In the genomic region with DNA sequence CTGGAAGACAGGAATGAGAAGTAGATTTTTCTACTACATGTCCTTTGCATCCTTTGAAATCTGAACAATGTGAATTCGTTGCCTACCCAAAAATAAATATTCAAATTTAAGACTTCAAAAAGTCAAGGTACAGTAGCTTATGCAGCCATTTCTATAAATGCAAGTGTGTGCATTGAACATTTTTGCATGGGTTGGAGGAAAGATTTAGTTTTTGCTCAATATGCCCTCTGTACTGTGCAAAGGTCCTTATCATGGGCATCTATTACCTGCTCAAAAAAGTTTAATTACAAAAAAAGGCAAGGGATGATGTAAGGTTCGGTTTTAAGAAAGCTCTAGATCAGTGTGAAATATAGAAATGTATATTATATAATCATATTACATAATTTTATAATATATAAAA, we compare ENCODE assay signal across 23 cellular contexts. TPM values are rescaled to one million over a fixed set of nuclear protein-coding genes. Genes with fewer than 3 reads are reported as not detected.
DNase-seq lines count a peak whose midpoint lies in the region; ATAC-seq and TF ChIP-seq lines count a peak whose summit lies in the region.
"Had no signal": no experiment of that assay in that cellular context is flagged by ENCODE, and none has a peak within 500 bp of the region (broad histone marks: within the 10 kb centered on the region; RNA-seq: fewer than 3 reads in every experiment).

No MANE protein-coding gene starts in this region.

- no peaks in the 10 kb centered on the region for H3K9me3 ChIP-seq in SK-N-SH
- H3K9me3 ChIP-seq: adrenal gland, gastrocnemius medialis had no signal

- intact Hi-C loops in CD14-positive monocyte (cut with micrococcal nuclease): no loop called here
- intact Hi-C loops in activated CD8-positive, alpha-beta T cell treated with anti-CD3 and anti-CD28 coated beads for 36 hours (cut with micrococcal nuclease): no loop called here

- POLR2A ChIA-PET in activated CD8-positive, alpha-beta T cell treated with anti-CD3 and anti-CD28 coated beads for 36 hours (lab: Charles Lee): interaction anchor here (0.8 to 14.2 kb wide), 7 partner anchors 8 to 32 kb away, joined by 3 to 351 read pairs (median 4); partner anchors contain the start of gene AKNA
- POLR2A ChIA-PET in naive thymus-derived CD8-positive, alpha-beta T cell (lab: Charles Lee): interaction anchor here (1.9 to 41.6 kb wide), 4 partner anchors 8 to 33 kb away, joined by 7 to 1589 read pairs (median 188); partner anchors contain the start of gene AKNA
- POLR2A ChIA-PET in SK-N-SH (lab: Yijun Ruan, JAX): no interaction called here

- peaks cover 9% of the 10 kb centered on the region; the same call in 1 of the 2 replicates for H3F3A ChIP-seq in GM23338 (replicated peaks; ENCODE audit: low read depth)
- peaks cover 3% of the 10 kb centered on the region for H3F3A ChIP-seq in SK-N-SH (replicated peaks; ENCODE audit: insufficient read depth)

- no peak for ATAC-seq in activated CD8-positive, alpha-beta T cell treated with anti-CD3 and anti-CD28 coated beads for 36 hours
- no peak for ATAC-seq in naive thymus-derived CD8-positive, alpha-beta T cell
- no peak for ATAC-seq in GM23338
- no peak for ATAC-seq in effector memory CD8-positive, alpha-beta T cell (replicated peaks)
- ATAC-seq: gastrocnemius medialis, Panc1 had no signal

- H4K20me1 ChIP-seq in GM23338 (replicated peaks; ENCODE audit: insufficient read depth) (no peaks in the 10 kb centered on the region), SK-N-SH (ENCODE audit: insufficient read depth) (no peaks in the 10 kb centered on the region)

- H2AFZ ChIP-seq in GM23338: no peak overlapping the region
- H2AFZ ChIP-seq in SK-N-SH (ENCODE audit: low read depth): no peak overlapping the region

- no peak for TF ChIP-seq EP300 in SK-N-SH (IDR thresholded peaks at IDR 0.05; ENCODE audit: borderline replicate concordance in 1 of 2, low read depth in 1 of 2, low read length in 1 of 2)

- no peak overlapping the region for H3K4me3 ChIP-seq in GM23338
- H3K4me3 ChIP-seq in SK-N-SH (ENCODE audit: low read depth in 2 of 2, low read length in 1 of 2): no peak overlapping the region
- H3K4me3 ChIP-seq: adrenal gland, gastrocnemius medialis, lung had no signal

- CTCF ChIA-PET in activated CD8-positive, alpha-beta T cell treated with anti-CD3 and anti-CD28 coated beads for 36 hours (lab: Charles Lee): interaction anchor here (0.8 to 1.4 kb wide), 4 partner anchors 11 to 31 kb away, joined by 3 to 10 read pairs (median 4); no protein-coding TSS in a partner anchor
- CTCF ChIA-PET in SK-N-SH (lab: Yijun Ruan, JAX): interaction anchor here (0.6 to 1.1 kb wide), 3 partner anchors 27 to 581 kb away, joined by 3 read pairs; no protein-coding TSS in a partner anchor

- 0 out of 2 replicates have a peak, but pooled peaks cover 6% of the 10 kb centered on the region for H3K9me2 ChIP-seq in GM23338 (ENCODE audit: insufficient read depth)
- no peaks in the 10 kb centered on the region for H3K9me2 ChIP-seq in SK-N-SH

- H3K9me3 Mint-ChIP-seq in CD14-positive monocyte (peaks cover 0 to 5% (median 0%) of the 10 kb centered on the region in 7 donors), IgD-negative memory B cell (peaks cover 0 to 4% (median 0%) of the 10 kb centered on the region in 3 donors), GM23338 (no peaks in the 10 kb centered on the region)
- no peaks in the 10 kb centered on the region for H3K9me3 Mint-ChIP-seq in activated CD8-positive, alpha-beta T cell treated with anti-CD3 and anti-CD28 coated beads for 36 hours
- H3K9me3 Mint-ChIP-seq in naive thymus-derived CD8-positive, alpha-beta T cell: peaks cover 0 to 3% (median 0%) of the 10 kb centered on the region in 9 donors
- no peaks in the 10 kb centered on the region for H3K9me3 Mint-ChIP-seq in effector memory CD8-positive, alpha-beta T cell
- H3K9me3 Mint-ChIP-seq: central memory CD8-positive, alpha-beta T cell; nephron progenitor cell had no signal

- peaks cover 13% of the 10 kb centered on the region for H3K4me1 ChIP-seq in GM23338 (ENCODE audit: insufficient read depth)
- H3K4me1 ChIP-seq in SK-N-SH (ENCODE audit: control insufficient read depth in 1 of 2, insufficient read depth in 2 of 2, low read depth in 1 of 2, low read length in 1 of 2): peaks cover 0 to 5% of the 10 kb centered on the region in 2 experiments; a peak in 1 of 4 replicates
- H3K4me1 ChIP-seq: gastrocnemius medialis had no signal

- peaks cover 4% of the 10 kb centered on the region; the same call in 1 of the 2 replicates for H3K79me2 ChIP-seq in GM23338 (replicated peaks; ENCODE audit: insufficient read depth)
- H3K79me2 ChIP-seq in SK-N-SH (ENCODE audit: insufficient read depth): no peaks in the 10 kb centered on the region

- 90% methylated on average over 2 of the region's 2 CpGs for WGBS in SK-N-SH (ENCODE audit: low lambda C conversion rate)

- no peak overlapping the region for H3K27ac ChIP-seq in GM23338 (ENCODE audit: low read depth)
- no peak overlapping the region for H3K27ac ChIP-seq in SK-N-SH (ENCODE audit: low read depth in 2 of 2, low read length in 1 of 2)
- H3K27ac ChIP-seq: VCaP had no signal

- TF ChIP-seq RAD21 in SK-N-SH (IDR thresholded peaks at IDR 0.05; ENCODE audit: low read length): no peak

- no peak for TF ChIP-seq CTCF in CD14-positive monocyte (IDR thresholded peaks at IDR 0.05)
- no peak for TF ChIP-seq CTCF in activated CD8-positive, alpha-beta T cell treated with anti-CD3 and anti-CD28 coated beads for 36 hours (IDR thresholded peaks at IDR 0.05)
- no peak for TF ChIP-seq CTCF in GM23338 (conservative IDR thresholded peaks at IDR 0.05; ENCODE audit: low read depth in 2 of 2)
- TF ChIP-seq CTCF in SK-N-SH (IDR thresholded peaks at IDR 0.05): no peak

- H3K4me1 Mint-ChIP-seq in CD14-positive monocyte (peaks cover 69% of the 10 kb centered on the region), IgD-negative memory B cell (peaks cover 34 to 72% (median 55%) of the 10 kb centered on the region in 3 donors), GM23338 (peaks cover 17% of the 10 kb centered on the region)
- peaks cover 87% of the 10 kb centered on the region for H3K4me1 Mint-ChIP-seq in activated CD8-positive, alpha-beta T cell treated with anti-CD3 and anti-CD28 coated beads for 36 hours (ENCODE audit: low read depth)
- peaks cover 45 to 94% (median 88%) of the 10 kb centered on the region in 4 donors for H3K4me1 Mint-ChIP-seq in naive thymus-derived CD8-positive, alpha-beta T cell
- H3K4me1 Mint-ChIP-seq in effector memory CD8-positive, alpha-beta T cell (ENCODE audit: low read depth in 2 of 2): peaks cover 64 to 77% of the 10 kb centered on the region in 2 donors

- H3K27me3 ChIP-seq in GM23338 (ENCODE audit: insufficient read depth) (no peaks in the 10 kb centered on the region), SK-N-SH (ENCODE audit: insufficient read depth) (no peaks in the 10 kb centered on the region)
- H3K27me3 ChIP-seq: adrenal gland, gastrocnemius medialis had no signal

- H3K27me3 Mint-ChIP-seq in CD14-positive monocyte (ENCODE audit: low read depth in 3 of 3) (no peaks in the 10 kb centered on the region), IgD-negative memory B cell (no peaks in the 10 kb centered on the region), GM23338 (ENCODE audit: insufficient read depth, low read depth, poor library complexity) (peaks cover 4% of the 10 kb centered on the region)
- no peaks in the 10 kb centered on the region for H3K27me3 Mint-ChIP-seq in activated CD8-positive, alpha-beta T cell treated with anti-CD3 and anti-CD28 coated beads for 36 hours
- H3K27me3 Mint-ChIP-seq in naive thymus-derived CD8-positive, alpha-beta T cell: no peaks in the 10 kb centered on the region
- H3K27me3 Mint-ChIP-seq in effector memory CD8-positive, alpha-beta T cell: no peaks in the 10 kb centered on the region
- H3K27me3 Mint-ChIP-seq: central memory CD8-positive, alpha-beta T cell had no signal

- H3K27ac Mint-ChIP-seq in CD14-positive monocyte (peak overlapping the region; percentile 97 to 99 (median 98)), IgD-negative memory B cell (peak overlapping the region; percentile 76 to 97 (median 89)), GM23338 (no peak overlapping the region)
- peak overlapping the region; percentile 97 for H3K27ac Mint-ChIP-seq in activated CD8-positive, alpha-beta T cell treated with anti-CD3 and anti-CD28 coated beads for 36 hours
- peak overlapping the region in 9 of 10 donors; percentile 87 to 98 (median 94) for H3K27ac Mint-ChIP-seq in naive thymus-derived CD8-positive, alpha-beta T cell
- H3K27ac Mint-ChIP-seq in effector memory CD8-positive, alpha-beta T cell: peak overlapping the region in 1 of 2 donors; percentile 91

- no peak overlapping the region for H3K4me3 Mint-ChIP-seq in CD14-positive monocyte
- H3K4me3 Mint-ChIP-seq in IgD-negative memory B cell: peak overlapping the region in 3 of 4 donors; percentile 31 to 91 (median 87)
- no peak overlapping the region for H3K4me3 Mint-ChIP-seq in activated CD8-positive, alpha-beta T cell treated with anti-CD3 and anti-CD28 coated beads for 36 hours
- peak overlapping the region in 6 of 10 donors; percentile 3 to 74 (median 62) for H3K4me3 Mint-ChIP-seq in naive thymus-derived CD8-positive, alpha-beta T cell
- no peak overlapping the region for H3K4me3 Mint-ChIP-seq in GM23338
- no peak overlapping the region for H3K4me3 Mint-ChIP-seq in effector memory CD8-positive, alpha-beta T cell
- H3K4me3 Mint-ChIP-seq: nephron progenitor cell had no signal

- H3K36me3 ChIP-seq in GM23338 (ENCODE audit: insufficient read depth) (peaks cover 7% of the 10 kb centered on the region; the same call in 1 of the 2 replicates), SK-N-SH (replicated peaks in 1 of 2; ENCODE audit: control insufficient read depth in 1 of 2, insufficient read depth in 2 of 2, low read length in 1 of 2) (no peaks in the 10 kb centered on the region)
- H3K36me3 ChIP-seq: gastrocnemius medialis had no signal

- H3K9ac ChIP-seq in SK-N-SH: no peak overlapping the region

- DNase-seq in CD14-positive monocyte (ENCODE audit: low spot score): no peak
- no peak for DNase-seq in activated CD8-positive, alpha-beta T cell treated with anti-CD3 and anti-CD28 coated beads for 36 hours
- DNase-seq in naive thymus-derived CD8-positive, alpha-beta T cell: no peak
- no peak for DNase-seq in GM23338 (ENCODE audit: low spot score)
- no peak for DNase-seq in effector memory CD8-positive, alpha-beta T cell
- no peak for DNase-seq in SK-N-SH
- no peak for DNase-seq in iPS-NIHi7 (ENCODE audit: extremely low spot score)
- DNase-seq: activated CD8-positive, alpha-beta memory T cell treated with anti-CD3 and anti-CD28 coated beads, Interleukin-2, amount 50 U/mL, for 48 hours; AML-193; DMS79; gastrocnemius medialis; NCI-H187; NCI-H524; nephron progenitor cell; SW 1271 had no signal

- no peak overlapping the region for H3K4me2 ChIP-seq in GM23338
- H3K4me2 ChIP-seq in SK-N-SH: no peak overlapping the region

- H3K36me3 Mint-ChIP-seq in CD14-positive monocyte: peaks cover 83 to 93% of the 10 kb centered on the region in 2 donors
- peaks cover 19% of the 10 kb centered on the region for H3K36me3 Mint-ChIP-seq in IgD-negative memory B cell
- H3K36me3 Mint-ChIP-seq in activated CD8-positive, alpha-beta T cell treated with anti-CD3 and anti-CD28 coated beads for 36 hours (ENCODE audit: low read depth): peaks cover 95% of the 10 kb centered on the region
- peaks cover 9 to 94% (median 56%) of the 10 kb centered on the region in 3 donors for H3K36me3 Mint-ChIP-seq in naive thymus-derived CD8-positive, alpha-beta T cell
- peaks cover 73% of the 10 kb centered on the region for H3K36me3 Mint-ChIP-seq in GM23338 (ENCODE audit: low read depth)
- peaks cover 95% of the 10 kb centered on the region for H3K36me3 Mint-ChIP-seq in effector memory CD8-positive, alpha-beta T cell (ENCODE audit: insufficient read depth)

RNA-seq across cellular contexts. Expression of gene AKNA, which starts 22.6 kb away (rescaled TPM):
- polyA plus RNA-seq in CD14-positive monocyte (1 to 10 TPM; 3.3 to 7.3 TPM), IgD-negative memory B cell (25.4 TPM), GM23338 (2016; fragmentation: Nextera tagmentation; extraction: Ambion mirVana) (9.0 and 11.2 TPM in 2 replicates), SK-N-SH (2012; rRNA removed) (0.70 and 0.84 TPM in 2 replicates)
- total RNA-seq in activated CD8-positive, alpha-beta T cell treated with anti-CD3 and anti-CD28 coated beads for 36 hours: 100 to 1,000 TPM; 166 to 167 TPM
- 100 to 1,000 TPM; 425 to 430 TPM for total RNA-seq in naive thymus-derived CD8-positive, alpha-beta T cell
- polyA plus RNA-seq in naive thymus-derived CD8-positive, alpha-beta T cell: 10 to 100 TPM; 12.7 to 31.6 (median 21.3) TPM
- total RNA-seq in GM23338 (2014; rRNA removed; shearing (Covaris generic)): 19.6 and 28.1 TPM in 2 replicates
- 0.28 and 0.55 TPM in 2 replicates for polyA plus RNA-seq in SK-N-SH (2012; cell fraction: cytosol; rRNA removed)
- polyA plus RNA-seq in SK-N-SH (2012; cell fraction: nucleus; rRNA removed): 2.4 and 3.0 TPM in 2 replicates

RNA-seq across cellular contexts. Expression of gene ORM2, which starts 35.5 kb away (rescaled TPM):
- polyA plus RNA-seq in CD14-positive monocyte: under 1 TPM in 1 of 2 donors, not detected in 1; 0.30 TPM
- not detected for polyA plus RNA-seq in IgD-negative memory B cell
- total RNA-seq in activated CD8-positive, alpha-beta T cell treated with anti-CD3 and anti-CD28 coated beads for 36 hours: not detected
- not detected for total RNA-seq in naive thymus-derived CD8-positive, alpha-beta T cell
- polyA plus RNA-seq in naive thymus-derived CD8-positive, alpha-beta T cell: not detected
- total RNA-seq in GM23338 (2014; rRNA removed; shearing (Covaris generic)): 0.76 TPM in 1 of 2 replicates, not detected in the other
- polyA plus RNA-seq in GM23338 (2016; fragmentation: Nextera tagmentation; extraction: Ambion mirVana): 0.76 and 0.90 TPM in 2 replicates
- polyA plus RNA-seq in SK-N-SH (2012; rRNA removed): not detected in 2 replicates
- not detected in 2 replicates for polyA plus RNA-seq in SK-N-SH (2012; cell fraction: cytosol; rRNA removed)
- not detected in 2 replicates for polyA plus RNA-seq in SK-N-SH (2012; cell fraction: nucleus; rRNA removed)
- total RNA-seq: endothelial cell of umbilical vein, HT-29 had no signal
- polyA plus RNA-seq: endothelial cell of umbilical vein had no signal

RNA-seq across cellular contexts. Expression of gene ORM1, which starts 42.3 kb away (rescaled TPM):
- polyA plus RNA-seq in CD14-positive monocyte (1 to 10 TPM; 2.2 to 2.8 TPM), IgD-negative memory B cell (not detected), GM23338 (2016; fragmentation: Nextera tagmentation; extraction: Ambion mirVana) (not detected in 2 replicates), SK-N-SH (2012; rRNA removed) (not detected in 2 replicates)
- total RNA-seq in activated CD8-positive, alpha-beta T cell treated with anti-CD3 and anti-CD28 coated beads for 36 hours: not detected
- not detected for total RNA-seq in naive thymus-derived CD8-positive, alpha-beta T cell
- not detected for polyA plus RNA-seq in naive thymus-derived CD8-positive, alpha-beta T cell
- total RNA-seq in GM23338 (2014; rRNA removed; shearing (Covaris generic)): not detected in 2 replicates
- polyA plus RNA-seq in SK-N-SH (2012; cell fraction: cytosol; rRNA removed): not detected in 2 replicates
- polyA plus RNA-seq in SK-N-SH (2012; cell fraction: nucleus; rRNA removed): not detected in 2 replicates
- total RNA-seq: endothelial cell of umbilical vein, HT-29 had no signal
- polyA plus RNA-seq: endothelial cell of umbilical vein had no signal

Comparison
In these comparisons a context has a peak if more than half of its experiments do, and no peak if none do; other contexts are left out.
1. H3K4me3 Mint-ChIP-seq: peak in IgD-negative memory B cell (3 of 4) and naive thymus-derived CD8-positive, alpha-beta T cell (6 of 10); none in CD14-positive monocyte (0 of 2), activated CD8-positive, alpha-beta T cell treated with anti-CD3 and anti-CD28 coated beads for 36 hours (single experiment), GM23338 (single experiment) and effector memory CD8-positive, alpha-beta T cell (0 of 2).